Comparison of ENCODE assay signal across 23 cellular contexts in genomic region chr3:117520582-117520981, GRCh38.
"Had no signal": no experiment of that assay in that cellular context is flagged by ENCODE, and none has a peak within 500 bp of the region (broad histone marks: within the 10 kb centered on the region; RNA-seq: fewer than 3 reads in every experiment).

No MANE protein-coding gene starts in this region.

- H3K27ac ChIP-seq: dorsolateral prefrontal cortex, epithelial cell of prostate, foreskin keratinocyte, gastroesophageal sphincter, heart right ventricle, left lung, neutrophil, pancreas, right lobe of liver, thoracic aorta, tibial nerve, upper lobe of left lung had no signal

- DNase-seq: dorsolateral prefrontal cortex; effector CD8-positive, alpha-beta T cell; endodermal cell; foreskin keratinocyte; heart right ventricle; hippocampal formation; left cardiac atrium; left lung; mesenchymal stem cell; midbrain; naive thymus-derived CD4-positive, alpha-beta T cell; pancreas; right lobe of liver; small intestine; stimulated activated CD4-positive, alpha-beta T cell treated with anti-CD3 and anti-CD28 coated beads, Interleukin-15, amount 100 ng/mL, for 24 hours; stimulated activated CD4-positive, alpha-beta T cell treated with anti-CD3 and anti-CD28 coated beads, Interleukin-2, amount 100 ng/mL, for 48 hours; stimulated activated naive B cell treated with anti-CD40 and anti-IgM and Interleukin-4, amounts not matched to agents 10 μg/mL and 1 μg/mL and 100 μg/mL, for 72 hours; upper lobe of left lung had no signal

- H3K4me1 ChIP-seq: foreskin keratinocyte, gastroesophageal sphincter, heart right ventricle, left lung, pancreas, right lobe of liver, tibial nerve, upper lobe of left lung had no signal

- H3K36me3 ChIP-seq: gastroesophageal sphincter, heart right ventricle, left lung, neutrophil, pancreas, right lobe of liver, thoracic aorta, tibial nerve, upper lobe of left lung had no signal

- H3K9me3 ChIP-seq: gastroesophageal sphincter, heart right ventricle, left lung, neutrophil, pancreas, right lobe of liver, thoracic aorta, tibial nerve, upper lobe of left lung had no signal

- H3K4me3 ChIP-seq: dorsolateral prefrontal cortex, gastroesophageal sphincter, heart right ventricle, left lung, pancreas, right lobe of liver, thoracic aorta, tibial nerve, upper lobe of left lung had no signal

- H3K27me3 ChIP-seq: dorsolateral prefrontal cortex, left lung, neutrophil, pancreas, right lobe of liver, tibial nerve, upper lobe of left lung had no signal
